2 cellular contexts compared by ENCODE assay signal in the genomic region with DNA sequence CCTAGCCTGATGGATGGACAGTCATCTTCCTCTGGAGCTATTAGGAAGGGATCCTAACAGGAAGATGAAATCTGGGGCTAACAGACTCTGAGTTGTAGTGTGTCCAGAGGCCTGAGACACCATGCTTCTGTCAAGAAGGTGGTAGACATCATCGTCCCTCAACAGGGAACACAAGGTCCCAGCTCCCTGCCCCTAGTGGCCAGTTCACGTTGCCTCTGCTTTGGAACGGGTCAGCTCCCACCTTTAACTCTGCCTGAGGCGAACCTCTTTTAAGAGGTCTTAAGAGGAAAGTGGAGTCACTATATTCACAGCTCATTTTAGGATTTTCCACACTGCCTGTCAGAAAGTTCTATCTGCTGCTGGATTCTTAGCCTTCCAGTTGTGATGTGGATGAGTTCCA.
TF ChIP-seq lines count a peak whose summit lies in the region.

No MANE protein-coding gene starts in this region.

TF ChIP-seq in GM23338, 12 proteins besides CTCF, POLR2A, EP300 and RAD21 (continued from another document):
- TF ChIP-seq, protein P1, sequence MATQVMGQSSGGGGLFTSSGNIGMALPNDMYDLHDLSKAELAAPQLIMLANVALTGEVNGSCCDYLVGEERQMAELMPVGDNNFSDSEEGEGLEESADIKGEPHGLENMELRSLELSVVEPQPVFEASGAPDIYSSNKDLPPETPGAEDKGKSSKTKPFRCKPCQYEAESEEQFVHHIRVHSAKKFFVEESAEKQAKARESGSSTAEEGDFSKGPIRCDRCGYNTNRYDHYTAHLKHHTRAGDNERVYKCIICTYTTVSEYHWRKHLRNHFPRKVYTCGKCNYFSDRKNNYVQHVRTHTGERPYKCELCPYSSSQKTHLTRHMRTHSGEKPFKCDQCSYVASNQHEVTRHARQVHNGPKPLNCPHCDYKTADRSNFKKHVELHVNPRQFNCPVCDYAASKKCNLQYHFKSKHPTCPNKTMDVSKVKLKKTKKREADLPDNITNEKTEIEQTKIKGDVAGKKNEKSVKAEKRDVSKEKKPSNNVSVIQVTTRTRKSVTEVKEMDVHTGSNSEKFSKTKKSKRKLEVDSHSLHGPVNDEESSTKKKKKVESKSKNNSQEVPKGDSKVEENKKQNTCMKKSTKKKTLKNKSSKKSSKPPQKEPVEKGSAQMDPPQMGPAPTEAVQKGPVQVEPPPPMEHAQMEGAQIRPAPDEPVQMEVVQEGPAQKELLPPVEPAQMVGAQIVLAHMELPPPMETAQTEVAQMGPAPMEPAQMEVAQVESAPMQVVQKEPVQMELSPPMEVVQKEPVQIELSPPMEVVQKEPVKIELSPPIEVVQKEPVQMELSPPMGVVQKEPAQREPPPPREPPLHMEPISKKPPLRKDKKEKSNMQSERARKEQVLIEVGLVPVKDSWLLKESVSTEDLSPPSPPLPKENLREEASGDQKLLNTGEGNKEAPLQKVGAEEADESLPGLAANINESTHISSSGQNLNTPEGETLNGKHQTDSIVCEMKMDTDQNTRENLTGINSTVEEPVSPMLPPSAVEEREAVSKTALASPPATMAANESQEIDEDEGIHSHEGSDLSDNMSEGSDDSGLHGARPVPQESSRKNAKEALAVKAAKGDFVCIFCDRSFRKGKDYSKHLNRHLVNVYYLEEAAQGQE (IDR thresholded peaks at IDR 0.05; ENCODE audit: unreplicated experiment) = no peak
- TF ChIP-seq EZH2 (IDR thresholded peaks at IDR 0.05; ENCODE audit: low read depth, unreplicated experiment) (no peak), STAT1 (IDR thresholded peaks at IDR 0.05; ENCODE audit: unreplicated experiment) (no peak), CREB1 (CRISPR knock-in tag; IDR thresholded peaks at IDR 0.05; ENCODE audit: low read depth) (no peak), POLR2AphosphoS5 (IDR thresholded peaks at IDR 0.05; ENCODE audit: low read depth) (no peak), NANOG (IDR thresholded peaks at IDR 0.05; ENCODE audit: borderline replicate concordance) (no peak)

TF ChIP-seq in WTC11, 78 proteins besides CTCF, POLR2A, EP300 and RAD21 (continued from another document):
- TF ChIP-seq, protein P2, sequence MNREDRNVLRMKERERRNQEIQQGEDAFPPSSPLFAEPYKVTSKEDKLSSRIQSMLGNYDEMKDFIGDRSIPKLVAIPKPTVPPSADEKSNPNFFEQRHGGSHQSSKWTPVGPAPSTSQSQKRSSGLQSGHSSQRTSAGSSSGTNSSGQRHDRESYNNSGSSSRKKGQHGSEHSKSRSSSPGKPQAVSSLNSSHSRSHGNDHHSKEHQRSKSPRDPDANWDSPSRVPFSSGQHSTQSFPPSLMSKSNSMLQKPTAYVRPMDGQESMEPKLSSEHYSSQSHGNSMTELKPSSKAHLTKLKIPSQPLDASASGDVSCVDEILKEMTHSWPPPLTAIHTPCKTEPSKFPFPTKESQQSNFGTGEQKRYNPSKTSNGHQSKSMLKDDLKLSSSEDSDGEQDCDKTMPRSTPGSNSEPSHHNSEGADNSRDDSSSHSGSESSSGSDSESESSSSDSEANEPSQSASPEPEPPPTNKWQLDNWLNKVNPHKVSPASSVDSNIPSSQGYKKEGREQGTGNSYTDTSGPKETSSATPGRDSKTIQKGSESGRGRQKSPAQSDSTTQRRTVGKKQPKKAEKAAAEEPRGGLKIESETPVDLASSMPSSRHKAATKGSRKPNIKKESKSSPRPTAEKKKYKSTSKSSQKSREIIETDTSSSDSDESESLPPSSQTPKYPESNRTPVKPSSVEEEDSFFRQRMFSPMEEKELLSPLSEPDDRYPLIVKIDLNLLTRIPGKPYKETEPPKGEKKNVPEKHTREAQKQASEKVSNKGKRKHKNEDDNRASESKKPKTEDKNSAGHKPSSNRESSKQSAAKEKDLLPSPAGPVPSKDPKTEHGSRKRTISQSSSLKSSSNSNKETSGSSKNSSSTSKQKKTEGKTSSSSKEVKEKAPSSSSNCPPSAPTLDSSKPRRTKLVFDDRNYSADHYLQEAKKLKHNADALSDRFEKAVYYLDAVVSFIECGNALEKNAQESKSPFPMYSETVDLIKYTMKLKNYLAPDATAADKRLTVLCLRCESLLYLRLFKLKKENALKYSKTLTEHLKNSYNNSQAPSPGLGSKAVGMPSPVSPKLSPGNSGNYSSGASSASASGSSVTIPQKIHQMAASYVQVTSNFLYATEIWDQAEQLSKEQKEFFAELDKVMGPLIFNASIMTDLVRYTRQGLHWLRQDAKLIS (CRISPR knock-in tag; IDR thresholded peaks at IDR 0.05; ENCODE audit: borderline replicate concordance) = no peak
- TF ChIP-seq ZNF423 (CRISPR knock-in tag; IDR thresholded peaks at IDR 0.05) = no peak
